19 cellular contexts compared by ENCODE assay signal in the genomic region with DNA sequence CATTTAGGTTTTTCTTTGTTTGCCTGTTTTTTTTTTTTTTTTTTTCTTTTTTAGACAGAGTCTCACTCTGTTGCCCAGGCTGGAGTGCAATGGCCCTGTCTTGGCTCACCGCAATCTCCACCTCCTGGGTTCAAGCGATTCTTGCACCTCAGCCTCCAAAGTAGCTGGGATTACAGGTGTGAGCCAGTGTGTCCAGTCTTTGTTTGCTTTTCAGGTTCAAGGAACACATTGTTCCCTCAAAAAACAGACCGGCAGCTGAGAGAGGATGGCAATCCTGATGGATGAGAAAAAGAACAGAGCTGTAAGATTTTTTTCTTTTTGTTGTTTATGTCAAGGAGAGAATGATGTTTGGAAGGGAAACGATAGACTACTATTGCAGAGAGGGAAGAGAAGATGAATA. TPM values are rescaled to one million over a fixed set of nuclear protein-coding genes. Genes with fewer than 3 reads are reported as not detected.
A peak's percentile ranks its signal among the peaks of the same experiment; 100 is the strongest.
DNase-seq lines count a peak whose midpoint lies in the region; ATAC-seq and TF ChIP-seq lines count a peak whose summit lies in the region.
"Had no signal": no experiment of that assay in that cellular context is flagged by ENCODE, and none has a peak within 500 bp of the region (broad histone marks: within the 10 kb centered on the region; RNA-seq: fewer than 3 reads in every experiment).

No MANE protein-coding gene starts in this region.

- H3K27ac ChIP-seq in 22Rv1 (peak overlapping the region; percentile 51), C4-2B (peak overlapping the region; percentile 11; the same call in 1 of the 2 replicates), tibial artery (no peak overlapping the region), upper lobe of left lung (no peak overlapping the region)
- H3K27ac ChIP-seq: Peyer's patch had no signal

- no peak for TF ChIP-seq CTCF in 22Rv1 (IDR thresholded peaks at IDR 0.05)
- no peak for TF ChIP-seq CTCF in C4-2B (conservative IDR thresholded peaks at IDR 0.05)
- no peak for TF ChIP-seq CTCF in tibial artery (IDR thresholded peaks at IDR 0.05)
- TF ChIP-seq CTCF in upper lobe of left lung (IDR thresholded peaks at IDR 0.05), result no peak

- 71 to 77% methylated on average over 4 of the region's 4 CpGs for WGBS in upper lobe of left lung, 2 donors

- H3K36me3 Mint-ChIP-seq in dendritic cell treated with granulocyte-macrophage colony-stimulating factor and Interleukin-4, amounts not matched to agents 40 ng/mL and 50 ng/mL, for 4 days (ENCODE audit: low read depth), result no peaks in the 10 kb centered on the region
- H3K36me3 Mint-ChIP-seq: IgD-negative memory B cell had no signal

- peaks cover 34% of the 10 kb centered on the region for H3K4me1 Mint-ChIP-seq in dendritic cell treated with granulocyte-macrophage colony-stimulating factor and Interleukin-4, amounts not matched to agents 40 ng/mL and 50 ng/mL, for 4 days (ENCODE audit: low read depth)

- peak overlapping the region; percentile 33 for H3K27ac Mint-ChIP-seq in dendritic cell treated with granulocyte-macrophage colony-stimulating factor and Interleukin-4, amounts not matched to agents 40 ng/mL and 50 ng/mL, for 4 days
- H3K27ac Mint-ChIP-seq: IgD-negative memory B cell; T-helper 2 cell treated with Interferon-gamma antibody and Interleukin-4, amounts not matched to agents 5 μg/mL and 100 μg/mL, for 36 hours had no signal

- no peak overlapping the region for H3K4me3 Mint-ChIP-seq in dendritic cell treated with granulocyte-macrophage colony-stimulating factor and Interleukin-4, amounts not matched to agents 40 ng/mL and 50 ng/mL, for 4 days
- H3K4me3 Mint-ChIP-seq: IgD-negative memory B cell; T-helper 2 cell treated with Interferon-gamma antibody and Interleukin-4, amounts not matched to agents 5 μg/mL and 100 μg/mL, for 36 hours had no signal

- H3K9me3 ChIP-seq in tibial artery (no peaks in the 10 kb centered on the region), upper lobe of left lung (no peaks in the 10 kb centered on the region)
- H3K9me3 ChIP-seq: Peyer's patch had no signal

- intact Hi-C loops in dendritic cell treated with granulocyte-macrophage colony-stimulating factor and Interleukin-4, amounts not matched to agents 40 ng/mL and 50 ng/mL, for 4 days (cut with micrococcal nuclease), result loop anchor here (10.0 kb wide), 3 partner anchors 82 to 318 kb away; no protein-coding TSS in a partner anchor
- intact Hi-C loops in tibial artery (cut with DNase I; ENCODE audit: low total_unique reads), result loop anchor here (5.0 kb wide), 1 partner anchor 315 kb away; no protein-coding TSS in a partner anchor

- no peak for TF ChIP-seq EP300 in upper lobe of left lung (IDR thresholded peaks at IDR 0.05)

- H3K27me3 ChIP-seq in tibial artery, result no peaks in the 10 kb centered on the region
- H3K27me3 ChIP-seq in upper lobe of left lung, result no peaks in the 10 kb centered on the region
- H3K27me3 ChIP-seq: Peyer's patch had no signal

- H3K4me1 ChIP-seq in tibial artery, result peaks cover 0 to 14% (median 5%) of the 10 kb centered on the region in 4 donors
- peaks cover 8 to 15% (median 12%) of the 10 kb centered on the region in 4 donors for H3K4me1 ChIP-seq in upper lobe of left lung
- H3K4me1 ChIP-seq: Peyer's patch had no signal

- no peak for TF ChIP-seq POLR2A in upper lobe of left lung (IDR thresholded peaks at IDR 0.05)

- H3K36me3 ChIP-seq in tibial artery, result no peaks in the 10 kb centered on the region
- no peaks in the 10 kb centered on the region for H3K36me3 ChIP-seq in upper lobe of left lung
- H3K36me3 ChIP-seq: Peyer's patch had no signal

- H3K4me3 ChIP-seq in tibial artery (no peak overlapping the region), upper lobe of left lung (no peak overlapping the region)
- H3K4me3 ChIP-seq: Peyer's patch had no signal

- ATAC-seq in HG03108 (IDR thresholded peaks at IDR 0.05; ENCODE audit: unreplicated experiment) (no peak), upper lobe of left lung (ENCODE audit: low FRiP score in 2 of 2) (no peak)

- H3K9me3 Mint-ChIP-seq in dendritic cell treated with granulocyte-macrophage colony-stimulating factor and Interleukin-4, amounts not matched to agents 40 ng/mL and 50 ng/mL, for 4 days, result no peaks in the 10 kb centered on the region
- H3K9me3 Mint-ChIP-seq: IgD-negative memory B cell; T-helper 2 cell treated with Interferon-gamma antibody and Interleukin-4, amounts not matched to agents 5 μg/mL and 100 μg/mL, for 36 hours had no signal

- H3K27me3 Mint-ChIP-seq in dendritic cell treated with granulocyte-macrophage colony-stimulating factor and Interleukin-4, amounts not matched to agents 40 ng/mL and 50 ng/mL, for 4 days, result peaks cover 8% of the 10 kb centered on the region

- peak; percentile 56 for DNase-seq in NCI-H146 (lab: John Stamatoyannopoulos, UW)
- no peak for DNase-seq in tibial artery
- no peak for DNase-seq in upper lobe of left lung
- DNase-seq: Calu3, H7, NCI-H1092, NCI-H1417 treated with DMSO at 0.1 percent for 48 hours, NCI-H2227 treated with DMSO at 0.1 percent for 48 hours, NCI-H774, Peyer's patch, SHP77 treated with DMSO at 0.1 percent for 48 hours, T-helper 1 cell had no signal

RNA-seq across cellular contexts. Expression of a gene that starts 23.3 kb away (rescaled TPM):
- 10 to 100 TPM; 10.4 to 28.3 (median 13.7) TPM for total RNA-seq in upper lobe of left lung
- total RNA-seq: OCI-LY7 had no signal

Comparison
In these comparisons a context has a peak if more than half of its experiments do, and no peak if none do; other contexts are left out.
1. H3K27ac ChIP-seq: peak in 22Rv1 (single experiment) and C4-2B (single experiment); none in tibial artery (0 of 2) and upper lobe of left lung (0 of 4).